ENCODE assay signal across 24 cellular contexts in genomic region chr4:47434931-47435330, GRCh38.
"Had no signal": no experiment of that assay in that cellular context is flagged by ENCODE, and none has a peak within 500 bp of the region (broad histone marks: within the 10 kb centered on the region; RNA-seq: fewer than 3 reads in every experiment).

No MANE protein-coding gene starts in this region.

- H3K9me3 ChIP-seq: stomach, suprapubic skin, testis, thoracic aorta, thyroid gland, tibial artery, tibial nerve, transverse colon, upper lobe of left lung, upper lobe of right lung, uterus, vagina had no signal

- H3K4me3 ChIP-seq: stomach, suprapubic skin, testis, thoracic aorta, thyroid gland, tibial artery, tibial nerve, transverse colon, upper lobe of left lung, upper lobe of right lung, uterus, vagina had no signal

- H3K36me3 ChIP-seq: stomach, suprapubic skin, thoracic aorta, thyroid gland, tibial artery, tibial nerve, transverse colon, upper lobe of left lung, upper lobe of right lung, uterus, vagina had no signal

- H3K27me3 ChIP-seq: stomach, suprapubic skin, testis, thyroid gland, tibial artery, tibial nerve, transverse colon, upper lobe of left lung, upper lobe of right lung, uterus, vagina had no signal

- H3K27ac ChIP-seq: stomach, suprapubic skin, testis, thoracic aorta, thyroid gland, tibial artery, tibial nerve, transverse colon, upper lobe of left lung, upper lobe of right lung, uterus, vagina had no signal

- DNase-seq: stimulated activated CD4-positive, alpha-beta T cell treated with anti-CD3 and anti-CD28 coated beads, Interleukin-2, amount 100 ng/mL, for 48 hours; stimulated activated CD4-positive, alpha-beta T cell treated with anti-CD3 and anti-CD28 coated beads, Interleukin-4, amount 100 ng/mL, for 1 hour; stimulated activated CD4-positive, alpha-beta T cell treated with anti-CD3 and anti-CD28 coated beads, Interleukin-4, amount 100 ng/mL, for 24 hours; stimulated activated CD4-positive, alpha-beta T cell treated with anti-CD3 and anti-CD28 coated beads, Interleukin-4, amount 100 ng/mL, for 4 hours; stimulated activated CD8-positive, alpha-beta memory T cell treated with anti-CD3 and anti-CD28 coated beads, Interleukin-4, amount 100 ng/mL, for 48 hours; stimulated activated naive B cell treated with anti-CD40 and anti-IgM and Interleukin-4, amounts not matched to agents 10 μg/mL and 1 μg/mL and 100 μg/mL, for 72 hours; stimulated activated naive CD4-positive, alpha-beta T cell; stimulated activated naive CD4-positive, alpha-beta T cell treated with Interleukin-2 at 50 U/mL for 16 hours; stimulated activated naive CD8-positive, alpha-beta T cell treated with anti-CD3 and anti-CD28 coated beads, Interleukin-15, amount 100 ng/mL, for 72 hours; stimulated activated naive CD8-positive, alpha-beta T cell treated with anti-CD3 and anti-CD28 coated beads, Interleukin-15, Interleukin-2, amounts not matched to agents 100 U/mL and 50 U/mL, for 24 hours; stomach; substantia nigra; testis; thyroid gland; tibial artery; transverse colon; trophoblast cell; upper lobe of left lung; upper lobe of right lung; uterus had no signal

- H3K4me1 ChIP-seq: stomach, suprapubic skin, thyroid gland, tibial artery, tibial nerve, transverse colon, upper lobe of left lung, upper lobe of right lung, uterus, vagina had no signal
